9 cellular contexts compared by ENCODE assay signal in the genomic region with DNA sequence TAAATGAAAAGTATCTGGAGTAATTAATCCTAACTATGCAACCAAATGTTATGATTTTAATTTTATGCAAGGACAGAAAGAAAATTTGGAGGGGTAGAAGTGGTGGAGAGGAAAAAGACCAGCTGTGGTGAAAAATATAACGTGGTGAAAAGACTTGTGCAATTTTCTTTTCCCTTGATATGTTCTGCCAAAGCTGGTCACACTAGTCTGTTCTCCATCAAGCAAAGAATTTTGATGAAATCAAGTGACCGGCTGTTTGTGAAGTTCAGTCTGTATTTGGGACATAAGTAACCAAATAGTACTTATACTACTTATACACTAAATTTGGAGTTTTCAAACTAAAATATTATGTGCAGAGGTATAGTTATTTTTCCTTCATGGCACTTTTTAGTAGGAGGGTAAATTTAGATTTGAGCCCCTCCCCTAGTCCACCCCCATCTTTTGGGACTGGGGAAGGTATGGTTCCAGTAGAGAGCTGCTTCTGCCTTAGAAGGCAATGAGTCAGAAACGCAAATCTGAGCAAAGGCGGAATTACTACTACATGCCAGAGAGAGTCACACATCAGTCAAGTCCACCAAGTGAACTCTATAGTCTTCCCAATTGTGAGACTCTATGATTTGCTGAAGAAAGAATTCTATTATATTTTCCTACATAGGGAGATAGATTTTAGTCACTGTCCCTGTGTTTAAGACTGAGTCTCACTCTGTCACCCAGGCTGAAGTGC.
DNase-seq lines count a peak whose midpoint lies in the region; ATAC-seq and TF ChIP-seq lines count a peak whose summit lies in the region.
"Had no signal": no experiment of that assay in that cellular context is flagged by ENCODE, and none has a peak within 500 bp of the region (broad histone marks: within the 10 kb centered on the region; RNA-seq: fewer than 3 reads in every experiment).

No MANE protein-coding gene starts in this region.

- peaks cover 8% of the 10 kb centered on the region for H3K4me1 Mint-ChIP-seq in chondrocyte (ENCODE audit: low read depth)
- H3K4me1 Mint-ChIP-seq: CD8-positive, alpha-beta memory T cell had no signal

- DNase-seq in M059J (ENCODE audit: low read depth): peak; percentile 39
- no peak for DNase-seq in chondrocyte (ENCODE audit: low spot score)
- no peak for DNase-seq in effector memory CD4-positive, alpha-beta T cell
- DNase-seq in NCI-H1436 treated with DMSO at 0.1 percent for 48 hours (lab: John Stamatoyannopoulos, UW): no peak

- no peaks in the 10 kb centered on the region for H3K36me3 Mint-ChIP-seq in chondrocyte (ENCODE audit: low read depth)
- H3K36me3 Mint-ChIP-seq: CD8-positive, alpha-beta memory T cell had no signal

- TF ChIP-seq CTCF in chondrocyte (IDR thresholded peaks at IDR 0.05): peak; percentile 73
- no peak for TF ChIP-seq CTCF in parathyroid adenoma (IDR thresholded peaks at IDR 0.05)

- H3K9me3 Mint-ChIP-seq in chondrocyte (ENCODE audit: low read depth): no peaks in the 10 kb centered on the region
- H3K9me3 Mint-ChIP-seq: activated T-helper 1 cell treated with anti-CD3 and anti-CD28 coated beads, Interleukin-12 subunit alpha, Interleukin-12 subunit beta, Interleukin-2, Interleukin-4 antibody, amounts not matched to agents 30 ng/mL and 10 ng/mL and 1 ng/mL, durations not matched to agents 14 hours and 24 hours and 36 hours; CD8-positive, alpha-beta memory T cell had no signal

- H3K9me3 ChIP-seq in parathyroid adenoma (ENCODE audit: control insufficient read depth, low read length): no peaks in the 10 kb centered on the region
- H3K9me3 ChIP-seq in effector memory CD4-positive, alpha-beta T cell (ENCODE audit: control insufficient read depth, low read length): no peaks in the 10 kb centered on the region

- peak overlapping the region; percentile 71 for H3K4me2 ChIP-seq in parathyroid adenoma (ENCODE audit: low read length)

- no peaks in the 10 kb centered on the region for H3K4me1 ChIP-seq in parathyroid adenoma
- no peaks in the 10 kb centered on the region for H3K4me1 ChIP-seq in effector memory CD4-positive, alpha-beta T cell (ENCODE audit: control insufficient read depth, insufficient read depth, low read length, poor library complexity, severe bottlenecking)

- peak overlapping the region; percentile 43 for H3K4me3 ChIP-seq in parathyroid adenoma (ENCODE audit: low read depth, low read length)
- H3K4me3 ChIP-seq in effector memory CD4-positive, alpha-beta T cell (ENCODE audit: insufficient read depth, low read depth, low read length, poor library complexity, severe bottlenecking): no peak overlapping the region

- peaks cover 16% of the 10 kb centered on the region for H3K27me3 Mint-ChIP-seq in chondrocyte (ENCODE audit: low read depth)
- H3K27me3 Mint-ChIP-seq: CD8-positive, alpha-beta memory T cell had no signal

- H3K27me3 ChIP-seq in parathyroid adenoma (ENCODE audit: control insufficient read depth, insufficient read depth, low read length): no peaks in the 10 kb centered on the region
- no peaks in the 10 kb centered on the region for H3K27me3 ChIP-seq in effector memory CD4-positive, alpha-beta T cell (replicated peaks; ENCODE audit: control insufficient read depth, insufficient read depth, low read length, poor library complexity, severe bottlenecking)

- no peak overlapping the region for H3K27ac ChIP-seq in parathyroid adenoma
- H3K27ac ChIP-seq in effector memory CD4-positive, alpha-beta T cell (ENCODE audit: insufficient read depth, low read length, poor library complexity, severe bottlenecking): no peak overlapping the region

- H2AFZ ChIP-seq in parathyroid adenoma: no peak overlapping the region

- H3K4me3 Mint-ChIP-seq in chondrocyte (ENCODE audit: unreplicated experiment): no peak overlapping the region
- H3K4me3 Mint-ChIP-seq: activated T-helper 1 cell treated with anti-CD3 and anti-CD28 coated beads, Interleukin-12 subunit alpha, Interleukin-12 subunit beta, Interleukin-2, Interleukin-4 antibody, amounts not matched to agents 30 ng/mL and 10 ng/mL and 1 ng/mL, durations not matched to agents 14 hours and 24 hours and 36 hours; CD8-positive, alpha-beta memory T cell had no signal

- peak; percentile 20 for ATAC-seq in GM19455 (IDR thresholded peaks at IDR 0.05; ENCODE audit: unreplicated experiment)
- no peak for ATAC-seq in HG03457 (IDR thresholded peaks at IDR 0.05; ENCODE audit: unreplicated experiment)

- H3K9ac ChIP-seq in parathyroid adenoma: no peak overlapping the region

- no peaks in the 10 kb centered on the region for H3K79me2 ChIP-seq in parathyroid adenoma

- no peaks in the 10 kb centered on the region for H3K36me3 ChIP-seq in parathyroid adenoma (ENCODE audit: control insufficient read depth, insufficient read depth, low read length)
- H3K36me3 ChIP-seq in effector memory CD4-positive, alpha-beta T cell (ENCODE audit: control insufficient read depth, insufficient read depth, low read length): no peaks in the 10 kb centered on the region

- no peak overlapping the region for H3K27ac Mint-ChIP-seq in chondrocyte (ENCODE audit: unreplicated experiment)
- H3K27ac Mint-ChIP-seq: activated T-helper 1 cell treated with anti-CD3 and anti-CD28 coated beads, Interleukin-12 subunit alpha, Interleukin-12 subunit beta, Interleukin-2, Interleukin-4 antibody, amounts not matched to agents 30 ng/mL and 10 ng/mL and 1 ng/mL, durations not matched to agents 14 hours and 24 hours and 36 hours; CD8-positive, alpha-beta memory T cell had no signal
